Comparison of ENCODE assay signal across 8 cellular contexts in genomic region chr19:46426506-46427162, GRCh38. TPM values are rescaled to one million over a fixed set of nuclear protein-coding genes. Genes with fewer than 3 reads are reported as not detected.
A peak's percentile ranks its signal among the peaks of the same experiment; 100 is the strongest.
DNase-seq lines count a peak whose midpoint lies in the region; ATAC-seq and TF ChIP-seq lines count a peak whose summit lies in the region.

No MANE protein-coding gene starts in this region.

- DNase-seq in Calu3 (peak; percentile 49), NCI-H1092 (lab: John Stamatoyannopoulos, UW) (peak; percentile 42), esophagus squamous epithelium (lab: John Stamatoyannopoulos, UW) (no peak), NOMO-1 (lab: John Stamatoyannopoulos, UW; ENCODE audit: unreplicated experiment in 2 of 2) (no peak)
- peak; percentile 51 to 65 for DNase-seq in activated CD4-positive, alpha-beta T cell treated with anti-CD3 and anti-CD28 coated beads, Interleukin-2, amount 50 U/mL, for 48 hours

- H3K27ac Mint-ChIP-seq in Calu3 (ENCODE audit: unreplicated experiment): no peak overlapping the region

- no peaks in the 10 kb centered on the region for H3K9me3 ChIP-seq in esophagus squamous epithelium
- H3K9me3 ChIP-seq in mucosa of stomach (ENCODE audit: control insufficient read depth, low read length): no peaks in the 10 kb centered on the region
- H3K9me3 ChIP-seq in thymus (ENCODE audit: control insufficient read depth): no peaks in the 10 kb centered on the region

- peak overlapping the region in 1 of 4 donors; percentile 33 for H3K27ac ChIP-seq in esophagus squamous epithelium
- peak overlapping the region; percentile 31 for H3K27ac ChIP-seq in thymus (ENCODE audit: low read depth)

- BruUV-seq in Calu3 (replicated peaks; lab: Mats Ljungman, UMichigan): no TSS peak

- no peak for TF ChIP-seq CTCF in Calu3 (IDR thresholded peaks at IDR 0.05; ENCODE audit: unreplicated experiment)
- TF ChIP-seq CTCF in esophagus squamous epithelium (IDR thresholded peaks at IDR 0.05): no peak

- H3K27me3 Mint-ChIP-seq in Calu3 (ENCODE audit: unreplicated experiment): peaks cover 94% of the 10 kb centered on the region

- peak overlapping the region; percentile 6 to 52 (median 46) for H3K4me3 ChIP-seq in esophagus squamous epithelium
- peak overlapping the region; percentile 9 for H3K4me3 ChIP-seq in mucosa of stomach (ENCODE audit: low read length)
- peak overlapping the region; percentile 37 for H3K4me3 ChIP-seq in thymus (ENCODE audit: low read length)

- H3K36me3 ChIP-seq in esophagus squamous epithelium (no peaks in the 10 kb centered on the region), mucosa of stomach (ENCODE audit: control insufficient read depth, insufficient read depth, low read length) (no peaks in the 10 kb centered on the region), thymus (ENCODE audit: control insufficient read depth, insufficient read depth) (no peaks in the 10 kb centered on the region)

- peak overlapping the region; percentile 32 for H3K9ac ChIP-seq in mucosa of stomach (ENCODE audit: low read length)

- 5 to 7% methylated on average over 20 of the region's 32 CpGs for WGBS in esophagus squamous epithelium, 2 donors
- 5% methylated on average over 32 of the region's 32 CpGs for WGBS in thymus

- H3K27me3 ChIP-seq in esophagus squamous epithelium (peaks cover 0 to 100% (median 6%) of the 10 kb centered on the region in 4 donors), mucosa of stomach (ENCODE audit: control insufficient read depth, insufficient read depth, low read length) (peaks cover 37% of the 10 kb centered on the region), thymus (ENCODE audit: control insufficient read depth, insufficient read depth) (peaks cover 38% of the 10 kb centered on the region)

- H3K36me3 Mint-ChIP-seq in Calu3 (ENCODE audit: insufficient read depth, unreplicated experiment): peaks cover 6% of the 10 kb centered on the region

- H3K4me1 Mint-ChIP-seq in Calu3 (ENCODE audit: low read depth, unreplicated experiment): peaks cover 23% of the 10 kb centered on the region

- H3K9me3 Mint-ChIP-seq in Calu3 (ENCODE audit: low read depth, unreplicated experiment): no peaks in the 10 kb centered on the region

- H3K4me1 ChIP-seq in esophagus squamous epithelium (peaks cover 0 to 24% (median 6%) of the 10 kb centered on the region in 3 donors), mucosa of stomach (ENCODE audit: control insufficient read depth, insufficient read depth, low read length) (peaks cover 5% of the 10 kb centered on the region), thymus (ENCODE audit: control insufficient read depth, insufficient read depth, low read length) (no peaks in the 10 kb centered on the region)

- ATAC-seq in GM18502 (IDR thresholded peaks at IDR 0.05; ENCODE audit: poor library complexity, unreplicated experiment): no peak

- intact Hi-C loops in Calu3 (cut with micrococcal nuclease; ENCODE audit: unreplicated experiment) (no loop called here), esophagus squamous epithelium (cut with DNase I) (no loop called here)

- peak overlapping the region; percentile 56 for H3K4me3 Mint-ChIP-seq in Calu3 (ENCODE audit: low read depth, unreplicated experiment)

- TF ChIP-seq POLR2A in esophagus squamous epithelium (IDR thresholded peaks at IDR 0.05): no peak

- CTCF ChIA-PET in Calu3 (lab: Charles Lee): interaction anchor here (0.5 kb wide), 1 partner anchor 128 kb away, joined by 3 read pairs; no protein-coding TSS in a partner anchor

RNA-seq across cellular contexts. Expression of gene PNMA8C, which starts 2.1 kb away (rescaled TPM):
- total RNA-seq in Calu3 (2022) (not detected in 2 replicates), esophagus squamous epithelium (not detected)
- polyA plus RNA-seq in thymus: 0.07 TPM

RNA-seq across cellular contexts. Expression of gene CCDC8, which starts 13.3 kb away (rescaled TPM):
- not detected in 2 replicates for total RNA-seq in Calu3 (2022)
- total RNA-seq in esophagus squamous epithelium: 1 to 10 TPM in 1 of 4 donors, under 1 TPM in 3; 0.53 to 1.7 (median 0.62) TPM
- 8.6 TPM for polyA plus RNA-seq in thymus

RNA-seq across cellular contexts. Expression of gene PNMA8A, which starts 44.7 kb away (rescaled TPM):
- total RNA-seq in Calu3 (2022): 0.49 and 0.61 TPM in 2 replicates
- total RNA-seq in esophagus squamous epithelium: under 1 TPM in 1 of 4 donors, not detected in 3; 0.38 TPM
- 9.7 TPM for polyA plus RNA-seq in thymus

Comparison
In these comparisons a context has a peak if more than half of its experiments do, and no peak if none do; other contexts are left out.
1. DNase-seq: peak in Calu3 (single experiment), NCI-H1092 (single experiment) and activated CD4-positive, alpha-beta T cell treated with anti-CD3 and anti-CD28 coated beads, Interleukin-2, amount 50 U/mL, for 48 hours (2 of 2); none in esophagus squamous epithelium (single experiment) and NOMO-1 (0 of 2).
2. Peak in every context shown above with its lines, with median percentiles within 50 percentile points of each other: H3K4me3 ChIP-seq.